8 cellular contexts compared by ENCODE assay signal in genomic region chr10:110010076-110011069, GRCh38. TPM values are rescaled to one million over a fixed set of nuclear protein-coding genes. Genes with fewer than 3 reads are reported as not detected.
DNase-seq lines count a peak whose midpoint lies in the region; ATAC-seq, FAIRE-seq and TF ChIP-seq lines count a peak whose summit lies in the region.

No MANE protein-coding gene starts in this region.

- intact Hi-C loops in transverse colon (cut with DNase I; ENCODE audit: low total_unique reads) = loop anchor here (10.0 kb wide), 1 partner anchor 126 kb away; no protein-coding TSS in a partner anchor

- H3K9me3 Mint-ChIP-seq in activated CD8-positive, alpha-beta T cell treated with anti-CD3 and anti-CD28 coated beads, Interleukin-2, amount 10 ng/mL, durations not matched to agents 7 days and 5 days (ENCODE audit: insufficient read depth) = no peaks in the 10 kb centered on the region

- POLR2A ChIA-PET in activated CD8-positive, alpha-beta T cell treated with anti-CD3 and anti-CD28 coated beads, Interleukin-2, amount 10 ng/mL, durations not matched to agents 7 days and 5 days (lab: Charles Lee) = interaction anchor here (0.6 to 4.2 kb wide), 4 partner anchors 58 to 66 kb away, joined by 3 to 31 read pairs (median 4); no protein-coding TSS in a partner anchor

- H3K4me3 ChIP-seq in keratinocyte (ENCODE audit: control insufficient read depth in 2 of 3, extremely low read depth in 1 of 3, insufficient read depth in 2 of 3, low read depth in 1 of 3, low read length in 3 of 3) (no peak overlapping the region), transverse colon (peak overlapping the region in 1 of 4 donors; percentile 88)

- H2AFZ ChIP-seq in keratinocyte (ENCODE audit: control insufficient read depth, low read length) = no peak overlapping the region

- no peak for FAIRE-seq in keratinocyte (lab: Jason Lieb, UNC)

- H3K9me1 ChIP-seq in keratinocyte (ENCODE audit: control insufficient read depth, extremely low read depth, insufficient read depth, low read length) = no peaks in the 10 kb centered on the region

- H3K27ac ChIP-seq in keratinocyte (ENCODE audit: control insufficient read depth, insufficient read depth, low read length) (no peak overlapping the region), transverse colon (peak overlapping the region; percentile 2 to 97 (median 91))

- H3K27me3 ChIP-seq in keratinocyte (ENCODE audit: control insufficient read depth, extremely low read depth, insufficient read depth, low read length) = no peaks in the 10 kb centered on the region
- no peaks in the 10 kb centered on the region for H3K27me3 ChIP-seq in transverse colon

- peaks cover 16% of the 10 kb centered on the region for H3K79me2 ChIP-seq in keratinocyte (ENCODE audit: control insufficient read depth, insufficient read depth, low read length)

- no peaks in the 10 kb centered on the region for H3K27me3 Mint-ChIP-seq in activated CD8-positive, alpha-beta T cell treated with anti-CD3 and anti-CD28 coated beads, Interleukin-2, amount 10 ng/mL, durations not matched to agents 7 days and 5 days (ENCODE audit: low read depth)

- DNase-seq in NOMO-1 treated with DMSO at 0.1 percent for 48 hours (lab: John Stamatoyannopoulos, UW; ENCODE audit: unreplicated experiment) (peak; percentile 10), NOMO-1 treated with dmso at 0.1 percent for 144 hours (lab: John Stamatoyannopoulos, UW; ENCODE audit: unreplicated experiment) (no peak), keratinocyte (ENCODE audit: low read depth, low spot score) (no peak), transverse colon (no peak), NCI-H2081 treated with DMSO at 0.1 percent for 48 hours (lab: John Stamatoyannopoulos, UW) (no peak), RPMI8226 (no peak)
- DNase-seq in activated CD8-positive, alpha-beta T cell treated with anti-CD3 and anti-CD28 coated beads, Interleukin-2, amount 10 ng/mL, durations not matched to agents 7 days and 5 days = peak; percentile 75

- H3K4me2 ChIP-seq in keratinocyte (ENCODE audit: control insufficient read depth, extremely low read depth, insufficient read depth, low read depth, low read length) = peak overlapping the region; percentile 24

- TF ChIP-seq CTCF in keratinocyte (optimal IDR thresholded peaks at IDR 0.05 in 1 of 3, IDR thresholded peaks at IDR 0.05 in 1 of 3, conservative IDR thresholded peaks at IDR 0.05 in 1 of 3; ENCODE audit: extremely low read depth in 1 of 3, insufficient read depth in 2 of 3, low read length in 3 of 3) (no peak), transverse colon (IDR thresholded peaks at IDR 0.05) (no peak)

- peaks cover 23% of the 10 kb centered on the region for H3K36me3 Mint-ChIP-seq in activated CD8-positive, alpha-beta T cell treated with anti-CD3 and anti-CD28 coated beads, Interleukin-2, amount 10 ng/mL, durations not matched to agents 7 days and 5 days (ENCODE audit: low read depth)

- dilution Hi-C loops in keratinocyte (cut with MboI; ENCODE audit: extremely low pct_ligation_motif_present, low sequenced_read_pairs) = no loop called here

- no peak for TF ChIP-seq POLR2A in transverse colon (IDR thresholded peaks at IDR 0.05)

- H3K27ac Mint-ChIP-seq in activated CD8-positive, alpha-beta T cell treated with anti-CD3 and anti-CD28 coated beads, Interleukin-2, amount 10 ng/mL, durations not matched to agents 7 days and 5 days = peak overlapping the region; percentile 94

- H3K4me3 Mint-ChIP-seq in activated CD8-positive, alpha-beta T cell treated with anti-CD3 and anti-CD28 coated beads, Interleukin-2, amount 10 ng/mL, durations not matched to agents 7 days and 5 days = no peak overlapping the region

- H3K36me3 ChIP-seq in keratinocyte (ENCODE audit: control insufficient read depth in 2 of 2, extremely low read depth in 1 of 2, insufficient read depth in 2 of 2, low read length in 2 of 2) = no peaks in the 10 kb centered on the region
- no peaks in the 10 kb centered on the region for H3K36me3 ChIP-seq in transverse colon

- TF ChIP-seq EP300 in transverse colon (IDR thresholded peaks at IDR 0.05; ENCODE audit: low read depth) = no peak

- ATAC-seq in HG03460 (IDR thresholded peaks at IDR 0.05; ENCODE audit: unreplicated experiment) = peak; percentile 25
- peak; percentile 58 for ATAC-seq in activated CD8-positive, alpha-beta T cell treated with anti-CD3 and anti-CD28 coated beads, Interleukin-2, amount 10 ng/mL, durations not matched to agents 7 days and 5 days

- H4K20me1 ChIP-seq in keratinocyte (ENCODE audit: control insufficient read depth, extremely low read depth, insufficient read depth, low read length) = no peaks in the 10 kb centered on the region

- H3K9me3 ChIP-seq in keratinocyte (ENCODE audit: control insufficient read depth, low read depth, low read length) (no peaks in the 10 kb centered on the region), transverse colon (no peaks in the 10 kb centered on the region)

- in situ Hi-C loops in transverse colon (cut with MboI; ENCODE audit: low pct_ligation_motif_present in 1 of 4, low pct_unique_long_range_greater_than_20kb in 1 of 4, low sequenced_read_pairs in 3 of 4) = no loop called here

- H3K4me1 ChIP-seq in keratinocyte (ENCODE audit: control insufficient read depth, extremely low read depth, insufficient read depth, low read length) = peaks cover 48% of the 10 kb centered on the region
- peaks cover 11 to 69% (median 41%) of the 10 kb centered on the region in 4 donors for H3K4me1 ChIP-seq in transverse colon

- 38 to 44% methylated on average over 4 of the region's 4 CpGs for WGBS in transverse colon (ENCODE audit: low coverage in 1 of 2), 2 donors

- CTCF ChIA-PET in activated CD8-positive, alpha-beta T cell treated with anti-CD3 and anti-CD28 coated beads, Interleukin-2, amount 10 ng/mL, durations not matched to agents 7 days and 5 days (lab: Charles Lee) = interaction anchor here (0.8 to 2.5 kb wide), 10 partner anchors 28 to 295 kb away, joined by 3 to 18 read pairs (median 3); no protein-coding TSS in a partner anchor

- H3K9ac ChIP-seq in keratinocyte (ENCODE audit: control insufficient read depth, extremely low read depth, insufficient read depth, low read length) = no peak overlapping the region

- H3K4me1 Mint-ChIP-seq in activated CD8-positive, alpha-beta T cell treated with anti-CD3 and anti-CD28 coated beads, Interleukin-2, amount 10 ng/mL, durations not matched to agents 7 days and 5 days (ENCODE audit: low read depth) = peaks cover 53% of the 10 kb centered on the region

RNA-seq across cellular contexts. Expression of gene ADD3, which starts 2.6 kb away (rescaled TPM):
- 100 to 1,000 TPM; 172 to 200 TPM for total RNA-seq in activated CD8-positive, alpha-beta T cell treated with anti-CD3 and anti-CD28 coated beads, Interleukin-2, amount 10 ng/mL, durations not matched to agents 7 days and 5 days
- polyA plus RNA-seq in keratinocyte = 56.9 to 61.7 TPM (median 57.8 TPM) in 3 replicates
- 38.7 TPM for polyA plus RNA-seq in keratinocyte (2011; ENCODE audit: low read depth)
- 18.9 and 97.8 TPM in 2 replicates for polyA plus RNA-seq in keratinocyte (2011; cell fraction: cytosol; rRNA removed)
- 84.3 and 135 TPM in 2 replicates for polyA plus RNA-seq in keratinocyte (2011; cell fraction: nucleus; rRNA removed)
- polyA plus RNA-seq in keratinocyte (2012; ENCODE audit: low replicate concordance) = 9.3 and 20.7 TPM in 2 replicates
- 28.1 to 53.9 TPM (median 44.8 TPM) in 3 replicates for polyA minus RNA-seq in keratinocyte
- polyA minus RNA-seq in keratinocyte (2011; cell fraction: cytosol; rRNA and poly(A)+ RNA removed) = 33.0 TPM
- polyA minus RNA-seq in keratinocyte (2011; cell fraction: nucleus; rRNA and poly(A)+ RNA removed) = 17.3 and 67.2 TPM in 2 replicates
- total RNA-seq in transverse colon = 100 to 1,000 TPM; 175 to 342 (median 258) TPM

Comparison
In these comparisons a context has a peak if more than half of its experiments do, and no peak if none do; other contexts are left out.
1. DNase-seq: peak in NOMO-1 treated with DMSO at 0.1 percent for 48 hours (single experiment) and activated CD8-positive, alpha-beta T cell treated with anti-CD3 and anti-CD28 coated beads, Interleukin-2, amount 10 ng/mL, durations not matched to agents 7 days and 5 days (single experiment); none in NOMO-1 treated with dmso at 0.1 percent for 144 hours (single experiment), keratinocyte (single experiment), transverse colon (single experiment), NCI-H2081 treated with DMSO at 0.1 percent for 48 hours (single experiment) and RPMI8226 (single experiment).